ENCODE assay signal across 15 cellular contexts in the genomic region with DNA sequence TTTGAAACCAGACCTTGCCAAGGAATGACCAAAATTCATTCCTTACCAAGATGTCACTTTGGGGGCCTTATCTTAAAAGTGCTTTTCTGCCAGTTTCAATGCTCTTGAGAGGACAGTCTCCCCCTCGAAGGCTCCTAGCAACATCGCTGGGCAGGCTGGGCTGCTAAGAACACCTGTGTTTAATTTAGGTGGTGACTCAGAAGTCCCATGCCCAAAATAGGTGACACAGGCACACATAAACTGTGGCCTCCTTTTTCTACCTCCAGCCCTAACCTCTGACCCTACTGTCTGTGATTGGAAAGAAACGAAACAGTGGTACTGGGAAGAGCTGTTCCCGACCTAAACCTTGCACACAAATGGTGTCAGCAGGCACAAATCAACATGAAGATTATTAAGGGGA. TPM values are rescaled to one million over a fixed set of nuclear protein-coding genes. Genes with fewer than 3 reads are reported as not detected.
A peak's percentile ranks its signal among the peaks of the same experiment; 100 is the strongest.
DNase-seq lines count a peak whose midpoint lies in the region; ATAC-seq, FAIRE-seq and TF ChIP-seq lines count a peak whose summit lies in the region.
"Had no signal": no experiment of that assay in that cellular context is flagged by ENCODE, and none has a peak within 500 bp of the region (broad histone marks: within the 10 kb centered on the region; RNA-seq: fewer than 3 reads in every experiment).

No MANE protein-coding gene starts in this region.

- BruUV-seq in PC-3 (replicated peaks; lab: Mats Ljungman, UMichigan) (no TSS peak), HepG2 (replicated peaks; lab: Mats Ljungman, UMichigan) (no TSS peak)

- POLR2A ChIA-PET in PC-3 (lab: Charles Lee; ENCODE audit: unreplicated experiment) (interaction anchor here (0.6 kb wide), 1 partner anchor 25 kb away, joined by 3 read pairs; no protein-coding TSS in a partner anchor), HepG2 (lab: Yijun Ruan, JAX) (interaction anchor here (5.1 to 7.0 kb wide), 4 partner anchors 8 to 29 kb away, joined by 99 to 174 read pairs (median 139); a partner anchor contains a TSS)

- H3F3A ChIP-seq in PC-3 (ENCODE audit: low read length, unreplicated experiment): no peaks in the 10 kb centered on the region

- FAIRE-seq in HepG2 (lab: Jason Lieb, UNC): no peak

- H2AFZ ChIP-seq in PC-3 (ENCODE audit: low read length): no peak overlapping the region
- H2AFZ ChIP-seq in HepG2 (ENCODE audit: low read length): no peak overlapping the region

- H3K4me3 ChIP-seq in BLaER1 treated with 17β-estradiol and CSF1 and Interleukin-3, amounts not matched to agents 10 nM and 100 nM: no peak overlapping the region
- H3K4me3 ChIP-seq in PC-3 (ENCODE audit: low read length): peak overlapping the region; percentile 17; the same call in 1 of the 2 replicates
- H3K4me3 ChIP-seq in HepG2 (replicated peaks in 1 of 3; ENCODE audit: insufficient read depth in 1 of 3, low read depth in 2 of 3, low read length in 3 of 3): no peak overlapping the region
- no peak overlapping the region for H3K4me3 ChIP-seq in skeletal muscle tissue (ENCODE audit: low read length in 3 of 3)
- H3K4me3 ChIP-seq: body of pancreas, spleen had no signal

- TF ChIP-seq POLR2A in HepG2 (IDR thresholded peaks at IDR 0.05; ENCODE audit: insufficient read depth in 1 of 2, low read depth in 2 of 2, low read length in 2 of 2): no peak

- TF ChIP-seq EP300 in HepG2 (IDR thresholded peaks at IDR 0.05; ENCODE audit: low read depth in 2 of 2, low read length in 2 of 2) (no peak), HepG2 (CRISPR knock-in tag; IDR thresholded peaks at IDR 0.05; ENCODE audit: borderline replicate concordance) (no peak)

- ATAC-seq in PC-3: 0 out of 2 replicates have a peak, but pooled peaks have one; percentile 1
- ATAC-seq in HepG2: no peak
- ATAC-seq: body of pancreas; naive thymus-derived CD8-positive, alpha-beta T cell had no signal

- in situ Hi-C loops in HepG2 (cut with HindIII; ENCODE audit: extremely low pct_ligation_motif_present, low pct_unique_long_range_greater_than_20kb): loop anchor here (5.0 kb wide), 1 partner anchor 36 kb away; no protein-coding TSS in a partner anchor
- in situ Hi-C loops in GM13976 (cut with MboI; ENCODE audit: low sequenced_read_pairs, unreplicated experiment): no loop called here

- no peak for TF ChIP-seq RAD21 in HepG2 (CRISPR knock-in tag; IDR thresholded peaks at IDR 0.05)

- intact Hi-C loops in PC-3 (cut with micrococcal nuclease): no loop called here
- intact Hi-C loops in HepG2 (cut with micrococcal nuclease; ENCODE audit: unreplicated experiment): no loop called here

- no peaks in the 10 kb centered on the region for H3K36me3 ChIP-seq in BLaER1 treated with 17β-estradiol and CSF1 and Interleukin-3, amounts not matched to agents 10 nM and 100 nM
- H3K36me3 ChIP-seq in PC-3 (ENCODE audit: low read depth, low read length): no peaks in the 10 kb centered on the region
- H3K36me3 ChIP-seq in HepG2 (replicated peaks in 1 of 2; ENCODE audit: control insufficient read depth in 1 of 2, insufficient read depth in 2 of 2, low read length in 2 of 2): no peaks in the 10 kb centered on the region
- no peaks in the 10 kb centered on the region for H3K36me3 ChIP-seq in skeletal muscle tissue (ENCODE audit: control insufficient read depth in 3 of 3, insufficient read depth in 3 of 3, low read length in 3 of 3)
- H3K36me3 ChIP-seq: spleen had no signal

- H4K20me1 ChIP-seq in BLaER1 treated with 17β-estradiol and CSF1 and Interleukin-3, amounts not matched to agents 10 nM and 100 nM: no peaks in the 10 kb centered on the region
- H4K20me1 ChIP-seq in PC-3 (ENCODE audit: low read length) (no peaks in the 10 kb centered on the region), HepG2 (ENCODE audit: insufficient read depth, low read length) (no peaks in the 10 kb centered on the region)

- H3K9me2 ChIP-seq in PC-3 (replicated peaks; ENCODE audit: low read length): no peaks in the 10 kb centered on the region

- TF ChIP-seq CTCF in PC-3 (conservative IDR thresholded peaks at IDR 0.05; ENCODE audit: low read depth, low read length) (no peak), HepG2 (CRISPR knock-in tag; IDR thresholded peaks at IDR 0.05) (no peak), GM13976 (IDR thresholded peaks at IDR 0.05; ENCODE audit: borderline replicate concordance, control extremely low read depth, extremely low read depth, insufficient read depth, missing control alignments) (no peak)

- WGBS in HepG2 (ENCODE audit: low lambda C conversion rate): 70% methylated on average over 4 of the region's 4 CpGs

- H3K27ac ChIP-seq in BLaER1 treated with 17β-estradiol and CSF1 and Interleukin-3, amounts not matched to agents 10 nM and 100 nM: peak overlapping the region in 2 of 11 experiments; percentile 81 to 87; a peak in 2 of 22 replicates
- H3K27ac ChIP-seq in PC-3 (ENCODE audit: low read length): peak overlapping the region; percentile 94
- H3K27ac ChIP-seq in HepG2 (ENCODE audit: extremely low read length, insufficient read depth, low read length): no peak overlapping the region
- H3K27ac ChIP-seq in skeletal muscle tissue (ENCODE audit: low read depth, low read length): peak overlapping the region; percentile 84

- peaks cover 4 to 17% (median 13%) of the 10 kb centered on the region in 11 experiments; a peak in 12 of 22 replicates for H3K9me3 ChIP-seq in BLaER1 treated with 17β-estradiol and CSF1 and Interleukin-3, amounts not matched to agents 10 nM and 100 nM (replicated peaks in 1 of 11)
- H3K9me3 ChIP-seq in PC-3 (ENCODE audit: low read length) (no peaks in the 10 kb centered on the region), HepG2 (ENCODE audit: low read length) (no peaks in the 10 kb centered on the region), skeletal muscle tissue (ENCODE audit: control insufficient read depth in 3 of 3, low read length in 3 of 3) (no peaks in the 10 kb centered on the region)
- H3K9me3 ChIP-seq: body of pancreas, spleen had no signal

- H3K4me2 ChIP-seq in BLaER1 treated with 17β-estradiol and CSF1 and Interleukin-3, amounts not matched to agents 10 nM and 100 nM: peak overlapping the region in 10 of 11 experiments; percentile 82 to 94 (median 88); a peak in 18 of 22 replicates
- H3K4me2 ChIP-seq in PC-3 (ENCODE audit: low read length) (peak overlapping the region; percentile 87), HepG2 (ENCODE audit: low read depth, low read length) (no peak overlapping the region)

- no peak overlapping the region for H3K9ac ChIP-seq in BLaER1 treated with 17β-estradiol and CSF1 and Interleukin-3, amounts not matched to agents 10 nM and 100 nM
- H3K9ac ChIP-seq in PC-3 (ENCODE audit: low read length) (no peak overlapping the region), HepG2 (ENCODE audit: insufficient read depth, low read depth, low read length) (no peak overlapping the region), skeletal muscle tissue (ENCODE audit: low read depth in 1 of 3, low read length in 3 of 3) (no peak overlapping the region)

- no peaks in the 10 kb centered on the region for H3K27me3 ChIP-seq in BLaER1 treated with 17β-estradiol and CSF1 and Interleukin-3, amounts not matched to agents 10 nM and 100 nM
- no peaks in the 10 kb centered on the region for H3K27me3 ChIP-seq in PC-3 (ENCODE audit: low read length)
- no peaks in the 10 kb centered on the region for H3K27me3 ChIP-seq in HepG2 (ENCODE audit: control insufficient read depth in 1 of 2, insufficient read depth in 2 of 2, low read length in 2 of 2)
- no peaks in the 10 kb centered on the region for H3K27me3 ChIP-seq in skeletal muscle tissue (ENCODE audit: control insufficient read depth in 3 of 3, insufficient read depth in 3 of 3, low read length in 3 of 3)
- H3K27me3 ChIP-seq: body of pancreas, spleen had no signal

- DNase-seq in PC-3: peak; percentile 67
- DNase-seq in HepG2 (ENCODE audit: low spot score): no peak
- no peak for DNase-seq in NCI-H2029 (lab: John Stamatoyannopoulos, UW)
- DNase-seq in GM13976 (ENCODE audit: low spot score): no peak
- no peak for DNase-seq in T-helper 1 cell
- DNase-seq in globus pallidus (ENCODE audit: low spot score): no peak
- DNase-seq: activated CD4-positive, alpha-beta T cell treated with anti-CD3 and anti-CD28 coated beads, Interleukin-2, amount 50 U/mL, for 1 hour; activated T-cell treated with anti-CD3 and anti-CD28 coated beads, Interleukin-2, amount 50 U/mL, for 24 hours; body of pancreas; naive thymus-derived CD8-positive, alpha-beta T cell; NCI-H2107; NCI-H526; spleen had no signal

- CTCF ChIA-PET in PC-3 (lab: Charles Lee): no interaction called here
- CTCF ChIA-PET in HepG2 (lab: Yijun Ruan, JAX; ENCODE audit: low intra/inter-chr PET ratio, low total read pairs): no interaction called here

- H3K79me2 ChIP-seq in PC-3 (ENCODE audit: low read length) (no peaks in the 10 kb centered on the region), HepG2 (ENCODE audit: insufficient read depth, low read length) (no peaks in the 10 kb centered on the region)

- H3K4me1 ChIP-seq in BLaER1 treated with 17β-estradiol and CSF1 and Interleukin-3, amounts not matched to agents 10 nM and 100 nM: peaks cover 31 to 71% (median 62%) of the 10 kb centered on the region in 10 experiments
- peaks cover 52% of the 10 kb centered on the region for H3K4me1 ChIP-seq in PC-3 (ENCODE audit: insufficient read depth, low read length)
- H3K4me1 ChIP-seq in HepG2 (ENCODE audit: insufficient read depth, low read length): peaks cover 100% of the 10 kb centered on the region
- peaks cover 53 to 73% (median 73%) of the 10 kb centered on the region in 3 donors for H3K4me1 ChIP-seq in skeletal muscle tissue (ENCODE audit: control insufficient read depth in 3 of 3, insufficient read depth in 3 of 3, low read length in 3 of 3)

RNA-seq across cellular contexts. Expression of a gene that starts 28.7 kb away (rescaled TPM):
- total RNA-seq in PC-3 (2014; rRNA removed) (35.3 and 40.7 TPM in 2 replicates), HepG2 (2016; rRNA removed; fragmentation: Illumina TruSeq; extraction: Trizol) (119 and 174 TPM in 2 replicates), skeletal muscle tissue (37.1 TPM)
- total RNA-seq in HepG2 (2016; cell fraction: cytosol; rRNA removed; fragmentation: Illumina TruSeq; extraction: Trizol; ENCODE audit: low read depth): 13.0 and 13.5 TPM in 2 replicates
- 112 and 164 TPM in 2 replicates for total RNA-seq in HepG2 (2016; cell fraction: insoluble cytoplasmic fraction; rRNA removed; fragmentation: Illumina TruSeq; extraction: Trizol)
- 35.2 and 39.5 TPM in 2 replicates for total RNA-seq in HepG2 (2016; cell fraction: membrane; rRNA removed; fragmentation: Illumina TruSeq; extraction: Trizol)
- 134 and 149 TPM in 2 replicates for total RNA-seq in HepG2 (2016; cell fraction: nucleus; rRNA removed; fragmentation: Illumina TruSeq; extraction: Trizol)
- polyA plus RNA-seq in HepG2 (2011; rRNA removed): 31.9 and 38.1 TPM in 2 replicates
- 14.6 and 24.9 TPM in 2 replicates for polyA plus RNA-seq in HepG2 (2011; cell fraction: cytosol; rRNA removed)
- polyA plus RNA-seq in HepG2 (2011; cell fraction: nucleus; rRNA removed): 19.3 and 29.4 TPM in 2 replicates
- polyA plus RNA-seq in HepG2 (2012): 62.4 and 98.0 TPM in 2 replicates
- 1.6 and 1.8 TPM in 2 replicates for polyA plus RNA-seq in HepG2 (2016; cell fraction: cytosol; fragmentation: Illumina TruSeq; extraction: Trizol; ENCODE audit: low read depth)
- polyA plus RNA-seq in HepG2 (2016; cell fraction: insoluble cytoplasmic fraction; fragmentation: Illumina TruSeq; extraction: Trizol; ENCODE audit: low read depth): 87.7 and 90.4 TPM in 2 replicates
- polyA plus RNA-seq in HepG2 (2016; cell fraction: membrane; fragmentation: Illumina TruSeq; extraction: Trizol; ENCODE audit: low read depth): 6.9 and 8.4 TPM in 2 replicates
- polyA plus RNA-seq in HepG2 (2016; cell fraction: nucleus; fragmentation: Illumina TruSeq; extraction: Trizol; ENCODE audit: insufficient read depth, low read depth): 77.5 and 87.9 TPM in 2 replicates
- polyA minus RNA-seq in HepG2 (2011; rRNA and poly(A)+ RNA removed; ENCODE audit: low replicate concordance): 17.3 and 25.8 TPM in 2 replicates
- polyA minus RNA-seq in HepG2 (2011; cell fraction: cytosol; rRNA and poly(A)+ RNA removed): 82.6 and 95.3 TPM in 2 replicates
- 275 and 284 TPM in 2 replicates for polyA minus RNA-seq in HepG2 (2011; cell fraction: nucleus; rRNA and poly(A)+ RNA removed)
